9 cellular contexts compared by ENCODE assay signal in the genomic region with DNA sequence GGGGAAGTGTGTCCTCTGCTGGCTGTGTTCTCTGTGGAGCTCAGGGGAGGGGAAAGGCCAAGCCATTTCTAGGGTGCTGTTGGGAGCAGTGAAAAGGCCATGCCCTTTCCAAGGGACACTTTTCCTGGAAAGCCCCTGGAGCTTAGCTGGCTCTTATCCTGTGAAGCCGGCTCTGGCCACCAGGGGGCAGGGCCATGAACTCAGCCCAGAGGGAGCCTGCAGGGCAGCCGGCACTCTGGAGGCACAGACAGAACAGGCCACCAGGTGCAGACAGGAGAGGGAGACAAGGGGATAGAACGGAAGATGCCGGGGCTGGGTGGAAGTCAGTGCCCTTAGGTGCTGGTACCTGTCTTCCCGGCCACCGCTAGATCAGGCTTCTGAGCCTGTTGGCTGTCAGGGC. TPM values are rescaled to one million over a fixed set of nuclear protein-coding genes. Genes with fewer than 3 reads are reported as not detected.
DNase-seq lines count a peak whose midpoint lies in the region; ATAC-seq and TF ChIP-seq lines count a peak whose summit lies in the region.
"Not testable (repeated sequence)": the region's sequence is repeated elsewhere in the genome, so short reads cannot be mapped to it uniquely, and the experiment has no call there.
"Had no signal": no experiment of that assay in that cellular context is flagged by ENCODE, and none has a peak within 500 bp of the region (broad histone marks: within the 10 kb centered on the region; RNA-seq: fewer than 3 reads in every experiment).

No MANE protein-coding gene starts in this region.

- H3K27me3 ChIP-seq in BE2C; PC-9 (ENCODE audit: insufficient read depth, low read depth): not testable (repeated sequence)

- peak; percentile 73 for ATAC-seq in memory B cell (ENCODE audit: low read depth)

- DNase-seq in BE2C (peak; percentile 70), PC-9 (peak in 1 of 2 experiments; percentile 58), activated gamma-delta T cell treated with Interleukin-2 at 50 U/mL for 16 hours (peak; percentile 65), endothelial cell (ENCODE audit: low spot score) (peak; percentile 70), memory B cell (ENCODE audit: low spot score in 2 of 2) (peak; percentile 47 to 64)
- peak; percentile 71 to 77 for DNase-seq in activated CD4-positive, alpha-beta T cell treated with anti-CD3 and anti-CD28 coated beads, Interleukin-2, amount 50 U/mL, for 48 hours
- peak; percentile 41 for DNase-seq in stimulated activated CD4-positive, alpha-beta T cell treated with anti-CD3 and anti-CD28 coated beads, Interleukin-12 subunit alpha, Interleukin-12 subunit beta, amount 100 ng/mL, for 4 hours
- DNase-seq in stimulated activated CD8-positive, alpha-beta memory T cell treated with anti-CD3 and anti-CD28 coated beads, Interleukin-4, amount 100 ng/mL, for 4 hours (ENCODE audit: low read depth in 2 of 2, low spot score in 1 of 2): peak; percentile 2 to 42

- H3K4me3 ChIP-seq in BE2C (ENCODE audit: low read depth, low read length); PC-9: not testable (repeated sequence)

- not testable (repeated sequence) for H3K27me3 Mint-ChIP-seq in endothelial cell (ENCODE audit: unreplicated experiment); memory B cell

- not testable (repeated sequence) for H4K20me1 ChIP-seq in PC-9 (ENCODE audit: insufficient read depth)

- CTCF ChIA-PET in PC-9 (lab: Charles Lee): not testable (repeated sequence)

- H3K27ac Mint-ChIP-seq in endothelial cell (ENCODE audit: unreplicated experiment); memory B cell: not testable (repeated sequence)

- not testable (repeated sequence) for H2AFZ ChIP-seq in PC-9

- H3K9me3 ChIP-seq in BE2C; PC-9 (ENCODE audit: insufficient read depth, low read depth): not testable (repeated sequence)

- not testable (repeated sequence) for H3K4me3 Mint-ChIP-seq in endothelial cell (ENCODE audit: unreplicated experiment); memory B cell

- H3K4me1 ChIP-seq in BE2C; PC-9 (replicated peaks; ENCODE audit: insufficient read depth): not testable (repeated sequence)

- H3K79me2 ChIP-seq in PC-9 (ENCODE audit: low read depth): not testable (repeated sequence)

- TF ChIP-seq CTCF in BE2C (IDR thresholded peaks at IDR 0.05; ENCODE audit: low read depth, low read length); endothelial cell (IDR thresholded peaks at IDR 0.05; ENCODE audit: unreplicated experiment): not testable (repeated sequence)
- TF ChIP-seq CTCF in PC-9 (conservative IDR thresholded peaks at IDR 0.05): peak; percentile 30; the same call in 1 of the 2 replicates

- not testable (repeated sequence) for H3K27ac ChIP-seq in PC-9

- not testable (repeated sequence) for H3K36me3 Mint-ChIP-seq in endothelial cell (ENCODE audit: low read depth, unreplicated experiment); memory B cell

- POLR2A ChIA-PET in PC-9 (lab: Charles Lee; ENCODE audit: unreplicated experiment): not testable (repeated sequence)

- not testable (repeated sequence) for H3K4me2 ChIP-seq in PC-9

- not testable (repeated sequence) for H3F3A ChIP-seq in PC-9 (ENCODE audit: insufficient read depth, low read depth)

- not testable (repeated sequence) for H3K9me2 ChIP-seq in PC-9 (ENCODE audit: insufficient read depth)

- H3K36me3 ChIP-seq in BE2C; PC-9 (ENCODE audit: low read depth): not testable (repeated sequence)

- H3K9me3 Mint-ChIP-seq in endothelial cell (ENCODE audit: unreplicated experiment); memory B cell: not testable (repeated sequence)

- intact Hi-C loops in PC-9 (cut with micrococcal nuclease; ENCODE audit: unreplicated experiment): not testable (repeated sequence)

- not testable (repeated sequence) for BruUV-seq in PC-9 (replicated peaks; lab: Mats Ljungman, UMichigan)

- not testable (repeated sequence) for H3K4me1 Mint-ChIP-seq in endothelial cell (ENCODE audit: unreplicated experiment); memory B cell

RNA-seq across cellular contexts. Expression of a gene that starts 5.6 kb away (rescaled TPM):
- polyA plus RNA-seq in BE2C (2012; ENCODE audit: insufficient read depth, insufficient read length, low read depth): 3.7 TPM
- total RNA-seq in PC-9 (2021): not detected in 2 replicates
- total RNA-seq in endothelial cell (ENCODE audit: unreplicated experiment): 1.9 TPM
- total RNA-seq: A172 had no signal

RNA-seq across cellular contexts. Expression of a gene that starts 15.1 kb away (rescaled TPM):
- polyA plus RNA-seq in BE2C (2012; ENCODE audit: insufficient read depth, insufficient read length, low read depth): 0.19 TPM
- total RNA-seq in PC-9 (2021) (0.90 and 1.4 TPM in 2 replicates), endothelial cell (ENCODE audit: unreplicated experiment) (0.92 TPM)
